24 cellular contexts compared by ENCODE assay signal in the genomic region with DNA sequence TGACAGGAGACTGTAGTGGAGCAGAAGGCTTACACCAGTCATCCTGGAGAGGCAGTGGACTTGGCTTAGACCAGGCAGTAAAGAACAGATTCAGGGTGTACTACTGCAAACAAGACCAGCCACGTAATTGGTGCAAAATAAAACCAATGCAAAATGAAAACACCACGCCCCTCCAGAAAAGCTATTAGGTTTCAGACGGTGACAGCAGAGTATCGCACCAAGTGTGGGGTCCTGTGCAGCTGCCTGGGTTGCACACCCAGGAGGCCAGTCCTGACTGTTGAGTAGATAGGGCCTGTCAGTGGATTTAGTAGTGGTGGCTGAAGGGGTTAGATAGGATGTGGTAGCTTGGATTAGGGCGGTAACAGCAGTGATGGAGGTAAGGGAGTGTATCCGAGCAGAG. TPM values are rescaled to one million over a fixed set of nuclear protein-coding genes. Genes with fewer than 3 reads are reported as not detected.
"Had no signal": no experiment of that assay in that cellular context is flagged by ENCODE, and none has a peak within 500 bp of the region (broad histone marks: within the 10 kb centered on the region; RNA-seq: fewer than 3 reads in every experiment).

No MANE protein-coding gene starts in this region.

- H3K4me1 ChIP-seq: foreskin keratinocyte had no signal

- H3K36me3 Mint-ChIP-seq: immature natural killer cell; naive thymus-derived CD8-positive, alpha-beta T cell had no signal

- H3K4me2 ChIP-seq: neural progenitor cell had no signal

- H2AFZ ChIP-seq: neural progenitor cell had no signal

- H3K27ac ChIP-seq: foreskin keratinocyte, neural progenitor cell, ovary, right atrium auricular region, sigmoid colon, skin epidermis had no signal

- H3K9ac ChIP-seq: neural progenitor cell had no signal

- H3K9me3 ChIP-seq: ovary, right atrium auricular region, sigmoid colon had no signal

- H3K9me3 Mint-ChIP-seq: dendritic cell treated with granulocyte-macrophage colony-stimulating factor and Interleukin-4, amounts not matched to agents 40 ng/mL and 50 ng/mL, for 4 days; immature natural killer cell; naive thymus-derived CD8-positive, alpha-beta T cell; neural progenitor cell had no signal

- H3K27me3 ChIP-seq: foreskin keratinocyte, neural progenitor cell, ovary, right atrium auricular region, sigmoid colon had no signal

- H3K27ac Mint-ChIP-seq: dendritic cell treated with granulocyte-macrophage colony-stimulating factor and Interleukin-4, amounts not matched to agents 40 ng/mL and 50 ng/mL, for 4 days; neural progenitor cell had no signal

- H3K27me3 Mint-ChIP-seq: dendritic cell treated with granulocyte-macrophage colony-stimulating factor and Interleukin-4, amounts not matched to agents 40 ng/mL and 50 ng/mL, for 4 days; naive thymus-derived CD8-positive, alpha-beta T cell had no signal

- H3K4me3 ChIP-seq: lung, neural progenitor cell, ovary, right atrium auricular region, sigmoid colon, skin epidermis had no signal

- H3K4me3 Mint-ChIP-seq: dendritic cell treated with granulocyte-macrophage colony-stimulating factor and Interleukin-4, amounts not matched to agents 40 ng/mL and 50 ng/mL, for 4 days; immature natural killer cell; naive thymus-derived CD8-positive, alpha-beta T cell; neural progenitor cell had no signal

- H3K36me3 ChIP-seq: ovary, right atrium auricular region, sigmoid colon had no signal

- DNase-seq: erythroblast; foreskin keratinocyte; immature natural killer cell; left cardiac atrium; left ventricle myocardium superior; mesendoderm; naive thymus-derived CD8-positive, alpha-beta T cell; nucleus accumbens; ovary; sigmoid colon; stimulated activated CD4-positive, alpha-beta T cell treated with anti-CD3 and anti-CD28 coated beads, Interleukin-2, amount 100 ng/mL, for 24 hours; stimulated activated CD4-positive, alpha-beta T cell treated with anti-CD3 and anti-CD28 coated beads, Interleukin-4, amount 100 ng/mL, for 4 hours; stimulated activated naive CD4-positive, alpha-beta T cell; trophoblast cell had no signal

RNA-seq across cellular contexts. Expression of a gene that starts 37.3 kb away (rescaled TPM):
- total RNA-seq: foreskin keratinocyte, left cardiac atrium, left ventricle myocardium superior, mononuclear cell, ovary, posterior vena cava, right atrium auricular region, sigmoid colon, urinary bladder had no signal
- polyA plus RNA-seq: endothelial cell of umbilical vein; foreskin keratinocyte; immature natural killer cell; keratinocyte; naive thymus-derived CD8-positive, alpha-beta T cell; urinary bladder had no signal
